1 cellular context compared by ENCODE assay signal in genomic region chr3:58063424-58063823, GRCh38.
TF ChIP-seq lines count a peak whose summit lies in the region.

No MANE protein-coding gene starts in this region.

TF ChIP-seq in GM23338, 12 proteins besides CTCF, POLR2A, EP300 and RAD21 (continued from another document):
- no peak for TF ChIP-seq ZNF462 (CRISPR knock-in tag; IDR thresholded peaks at IDR 0.05)
